ENCODE assay signal across 15 cellular contexts in the genomic region with DNA sequence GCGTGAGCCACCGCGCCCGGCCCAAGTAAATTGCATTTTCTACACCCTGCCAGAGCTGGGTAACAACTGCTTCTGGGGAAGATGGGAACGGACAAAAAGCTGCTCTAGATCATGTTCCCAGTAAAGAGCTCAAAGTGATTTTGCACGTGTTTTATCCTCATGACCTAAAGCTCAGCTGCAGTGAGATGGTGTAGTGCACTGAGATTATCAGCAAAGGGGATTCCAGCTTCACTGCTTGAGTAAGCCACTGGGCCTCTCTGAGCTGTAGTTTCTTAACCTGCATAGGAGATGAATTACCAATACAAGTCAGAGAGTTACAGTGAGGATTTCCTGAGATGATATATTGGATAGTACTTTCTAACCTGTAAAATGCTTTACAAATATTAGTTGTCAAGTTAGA.
"Had no signal": no experiment of that assay in that cellular context is flagged by ENCODE, and none has a peak within 500 bp of the region (broad histone marks: within the 10 kb centered on the region; RNA-seq: fewer than 3 reads in every experiment).

No MANE protein-coding gene starts in this region.

- H3K27ac Mint-ChIP-seq: activated T-helper 17 cell treated with anti-CD3 and anti-CD28 coated beads, Interleukin-2, amount 50 U/mL, for 72 hours; endodermal cell; stimulated activated naive CD8-positive, alpha-beta T cell treated with anti-CD3 and anti-CD28 coated beads, Interleukin-15, Interleukin-2, amounts not matched to agents 100 ng/mL and 50 ng/mL, for 24 hours; T-helper 2 cell treated with Interferon-gamma antibody and Interleukin-4, amounts not matched to agents 5 μg/mL and 100 μg/mL, for 36 hours had no signal

- H3K79me2 ChIP-seq: hepatocyte had no signal

- H3K9me3 ChIP-seq: thoracic aorta, upper lobe of right lung had no signal

- H3K4me2 ChIP-seq: hepatocyte had no signal

- H3K4me1 Mint-ChIP-seq: nephron had no signal

- H3K36me3 ChIP-seq: thoracic aorta, upper lobe of right lung had no signal

- ATAC-seq: activated T-helper 17 cell treated with anti-CD3 and anti-CD28 coated beads, Interleukin-2, amount 50 U/mL, for 72 hours; upper lobe of right lung had no signal

- H3K9me3 Mint-ChIP-seq: stimulated activated naive CD8-positive, alpha-beta T cell treated with anti-CD3 and anti-CD28 coated beads, Interleukin-15, Interleukin-2, amounts not matched to agents 100 ng/mL and 50 ng/mL, for 24 hours; T-helper 2 cell treated with Interferon-gamma antibody and Interleukin-4, amounts not matched to agents 5 μg/mL and 100 μg/mL, for 36 hours had no signal

- DNase-seq: activated CD4-positive, alpha-beta T cell treated with anti-CD3 and anti-CD28 coated beads, Interleukin-2, amount 50 U/mL, for 48 hours; activated CD4-positive, CD25-positive, alpha-beta regulatory T cell treated with anti-CD3 and anti-CD28 coated beads, Interleukin-2, amount 50 U/mL, for 72 hours; activated naive CD4-positive, alpha-beta T cell treated with Interleukin-2 at 50 U/mL for 16 hours; aorta; endodermal cell; mesendoderm; right cardiac atrium; upper lobe of right lung had no signal

- H3K27ac ChIP-seq: hepatocyte, skin epidermis, thoracic aorta, upper lobe of right lung had no signal

- H3K27me3 ChIP-seq: hepatocyte, upper lobe of right lung had no signal

- H3K4me3 Mint-ChIP-seq: activated T-helper 17 cell treated with anti-CD3 and anti-CD28 coated beads, Interleukin-2, amount 50 U/mL, for 72 hours; endodermal cell; nephron; stimulated activated naive CD8-positive, alpha-beta T cell treated with anti-CD3 and anti-CD28 coated beads, Interleukin-15, Interleukin-2, amounts not matched to agents 100 ng/mL and 50 ng/mL, for 24 hours; T-helper 2 cell treated with Interferon-gamma antibody and Interleukin-4, amounts not matched to agents 5 μg/mL and 100 μg/mL, for 36 hours had no signal

- H3K27me3 Mint-ChIP-seq: stimulated activated naive CD8-positive, alpha-beta T cell treated with anti-CD3 and anti-CD28 coated beads, Interleukin-15, Interleukin-2, amounts not matched to agents 100 ng/mL and 50 ng/mL, for 24 hours had no signal

- H3K4me3 ChIP-seq: hepatocyte, skin epidermis, thoracic aorta, upper lobe of right lung had no signal
